ENCODE assay signal across 1 cellular context in genomic region chr3:58490860-58491501, GRCh38.
TF ChIP-seq lines count a peak whose summit lies in the region.

No MANE protein-coding gene starts in this region.

TF ChIP-seq in K562, 482 proteins besides CTCF, POLR2A, EP300 and RAD21 (continued from another document):
- TF ChIP-seq, protein P1, sequence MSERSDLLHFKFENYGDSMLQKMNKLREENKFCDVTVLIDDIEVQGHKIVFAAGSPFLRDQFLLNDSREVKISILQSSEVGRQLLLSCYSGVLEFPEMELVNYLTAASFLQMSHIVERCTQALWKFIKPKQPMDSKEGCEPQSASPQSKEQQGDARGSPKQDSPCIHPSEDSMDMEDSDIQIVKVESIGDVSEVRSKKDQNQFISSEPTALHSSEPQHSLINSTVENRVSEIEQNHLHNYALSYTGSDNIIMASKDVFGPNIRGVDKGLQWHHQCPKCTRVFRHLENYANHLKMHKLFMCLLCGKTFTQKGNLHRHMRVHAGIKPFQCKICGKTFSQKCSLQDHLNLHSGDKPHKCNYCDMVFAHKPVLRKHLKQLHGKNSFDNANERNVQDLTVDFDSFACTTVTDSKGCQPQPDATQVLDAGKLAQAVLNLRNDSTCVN (CRISPR knock-in tag; IDR thresholded peaks at IDR 0.05) = no peak
